In genomic region chr19:3343619-3344502, GRCh38 we compare ENCODE assay signal across 8 cellular contexts. TPM values are rescaled to one million over a fixed set of nuclear protein-coding genes. Genes with fewer than 3 reads are reported as not detected.
DNase-seq lines count a peak whose midpoint lies in the region; ATAC-seq and TF ChIP-seq lines count a peak whose summit lies in the region.

No MANE protein-coding gene starts in this region.

- H3K4me3 ChIP-seq in WERI-Rb-1 (ENCODE audit: low read depth, low read length): no peak overlapping the region
- peak overlapping the region; percentile 22 for H3K4me3 ChIP-seq in mononuclear cell (ENCODE audit: low read length)
- H3K4me3 ChIP-seq in upper lobe of right lung: peak overlapping the region; percentile 50

- H3K9me3 ChIP-seq in WERI-Rb-1 (ENCODE audit: severe bottlenecking) (no peaks in the 10 kb centered on the region), mononuclear cell (ENCODE audit: low read depth, low read length) (no peaks in the 10 kb centered on the region), upper lobe of right lung (no peaks in the 10 kb centered on the region)

- H3K36me3 ChIP-seq in WERI-Rb-1 (no peaks in the 10 kb centered on the region), upper lobe of right lung (no peaks in the 10 kb centered on the region)

- ATAC-seq in upper lobe of right lung: peak; percentile 95
- ATAC-seq in GM18505 (IDR thresholded peaks at IDR 0.05; ENCODE audit: unreplicated experiment): no peak
- ATAC-seq in HG03432 (IDR thresholded peaks at IDR 0.05; ENCODE audit: unreplicated experiment): no peak

- peak; percentile 90 for DNase-seq in Daoy (ENCODE audit: low read depth)
- DNase-seq in M059J (ENCODE audit: low read depth): peak; percentile 87
- peak; percentile 31 for DNase-seq in WERI-Rb-1
- peak; percentile 40 for DNase-seq in effector CD8-positive, alpha-beta T cell (lab: John Stamatoyannopoulos, UW)
- peak; percentile 92 for DNase-seq in upper lobe of right lung

- H3K27ac ChIP-seq in WERI-Rb-1 (no peak overlapping the region), upper lobe of right lung (peak overlapping the region; percentile 86)

- TF ChIP-seq CTCF in WERI-Rb-1 (IDR thresholded peaks at IDR 0.05; ENCODE audit: low read depth, low read length) (no peak), upper lobe of right lung (IDR thresholded peaks at IDR 0.05) (peak; percentile 26)

- intact Hi-C loops in upper lobe of right lung (cut with DNase I): no loop called here

- no peaks in the 10 kb centered on the region for H3K27me3 ChIP-seq in WERI-Rb-1 (ENCODE audit: insufficient read depth, low read depth, severe bottlenecking)
- H3K27me3 ChIP-seq in mononuclear cell (ENCODE audit: insufficient read depth, low read length): no peaks in the 10 kb centered on the region
- H3K27me3 ChIP-seq in upper lobe of right lung: no peaks in the 10 kb centered on the region

- H3K4me1 ChIP-seq in mononuclear cell (ENCODE audit: insufficient read depth, low read length) (peaks cover 11% of the 10 kb centered on the region), upper lobe of right lung (peaks cover 30% of the 10 kb centered on the region)

- no peak for TF ChIP-seq POLR2A in GM18505 (IDR thresholded peaks at IDR 0.05; ENCODE audit: borderline replicate concordance, extremely low read depth, insufficient read depth, insufficient read length)

RNA-seq across cellular contexts. Expression of gene NFIC, which starts 22.5 kb away (rescaled TPM):
- total RNA-seq in Daoy (2014; rRNA removed; shearing (Covaris generic)): 16.0 and 20.2 TPM in 2 replicates
- total RNA-seq in M059J (2014; rRNA removed; shearing (Covaris generic)): 26.5 and 56.9 TPM in 2 replicates
- 17.3 TPM for total RNA-seq in mononuclear cell
- total RNA-seq in upper lobe of right lung: 150 TPM

Comparison
In these comparisons a context has a peak if more than half of its experiments do, and no peak if none do; other contexts are left out.
1. DNase-seq: peak in every context shown above with its lines; median percentile 92 in upper lobe of right lung; 90 in Daoy; 87 in M059J; 40 in effector CD8-positive, alpha-beta T cell; 31 in WERI-Rb-1.